In the genomic region with DNA sequence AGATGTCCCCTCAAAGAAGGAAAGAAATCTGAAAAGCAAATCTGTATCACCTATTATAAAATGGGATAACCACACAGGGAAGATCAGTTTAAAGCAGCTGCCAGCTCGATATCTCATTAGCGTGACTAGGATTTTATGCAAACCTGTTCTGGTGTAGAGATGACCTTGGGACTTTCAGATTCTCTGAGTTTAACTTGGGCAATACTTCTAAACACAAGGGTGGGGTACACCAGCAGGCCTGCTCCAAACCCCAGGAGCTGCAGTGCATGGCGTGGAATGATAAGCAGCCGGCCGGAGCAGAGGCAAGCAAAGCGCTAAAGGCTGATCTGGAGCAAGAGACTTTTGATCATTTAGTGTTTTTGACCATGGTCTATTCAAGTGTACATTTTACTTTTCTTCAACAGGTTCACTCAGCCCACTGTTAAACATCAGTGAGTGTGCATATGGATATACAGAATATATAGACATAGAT, we compare ENCODE assay signal across 13 cellular contexts. TPM values are rescaled to one million over a fixed set of nuclear protein-coding genes. Genes with fewer than 3 reads are reported as not detected.
DNase-seq lines count a peak whose midpoint lies in the region; ATAC-seq, FAIRE-seq and TF ChIP-seq lines count a peak whose summit lies in the region.
"Had no signal": no experiment of that assay in that cellular context is flagged by ENCODE, and none has a peak within 500 bp of the region (broad histone marks: within the 10 kb centered on the region; RNA-seq: fewer than 3 reads in every experiment).

No MANE protein-coding gene starts in this region.

- no peak for TF ChIP-seq EP300 in A549 (IDR thresholded peaks at IDR 0.05)

- no peak for TF ChIP-seq RAD21 in A549 (conservative IDR thresholded peaks at IDR 0.05 in 1 of 2, IDR thresholded peaks at IDR 0.05 in 1 of 2)

- no peak for DNase-seq in A549 (ENCODE audit: low read depth in 1 of 2, low spot score in 1 of 2)
- no peak for DNase-seq in naive thymus-derived CD4-positive, alpha-beta T cell
- DNase-seq in DMS53 (lab: John Stamatoyannopoulos, UW) = no peak
- DNase-seq in effector CD4-positive, alpha-beta T cell = no peak
- no peak for DNase-seq in HuH-7.5 (ENCODE audit: low spot score)
- no peak for DNase-seq in NCI-H2081 treated with DMSO at 0.1 percent for 48 hours (lab: John Stamatoyannopoulos, UW)
- DNase-seq: activated CD8-positive, alpha-beta memory T cell treated with anti-CD3 and anti-CD28 coated beads, Interleukin-2, amount 50 U/mL, for 4 hours; cortex of kidney; NCI-H1694 treated with DMSO at 0.1 percent for 48 hours; SHP77 treated with DMSO at 0.1 percent for 48 hours had no signal

- H3K4me3 Mint-ChIP-seq in IgD-negative memory B cell (peak overlapping the region in 3 of 4 donors; percentile 9 to 74 (median 72)), brain (peak overlapping the region in 4 of 5 experiments; percentile 27 to 75 (median 54))
- peak overlapping the region in 7 of 10 donors; percentile 45 to 99 (median 58) for H3K4me3 Mint-ChIP-seq in naive thymus-derived CD4-positive, alpha-beta T cell

- FAIRE-seq in A549 (lab: Jason Lieb, UNC) = no peak

- POLR2A ChIA-PET in A549 (lab: Yijun Ruan, JAX) = interaction anchor here (0.6 to 1.2 kb wide), 3 partner anchors 102 to 215 kb away, joined by 3 to 4 read pairs (median 3); no protein-coding TSS in a partner anchor
- POLR2A ChIA-PET in naive thymus-derived CD4-positive, alpha-beta T cell (lab: Charles Lee) = interaction anchor here (0.8 to 18.3 kb wide), 11 partner anchors 10 to 182 kb away, joined by 3 to 433 read pairs (median 5); no protein-coding TSS in a partner anchor

- no peak overlapping the region for H3K4me3 ChIP-seq in A549
- no peak overlapping the region for H3K4me3 ChIP-seq in naive thymus-derived CD4-positive, alpha-beta T cell (ENCODE audit: low read length)
- H3K4me3 ChIP-seq: BLaER1 treated with 17β-estradiol and CSF1 and Interleukin-3, amounts not matched to agents 10 nM and 100 nM had no signal

- H3K27me3 ChIP-seq in naive thymus-derived CD4-positive, alpha-beta T cell (ENCODE audit: control insufficient read depth in 2 of 2, insufficient read depth in 2 of 2, low read length in 2 of 2) = no peaks in the 10 kb centered on the region
- H3K27me3 ChIP-seq: BLaER1 treated with 17β-estradiol and CSF1 and Interleukin-3, amounts not matched to agents 10 nM and 100 nM had no signal

- CTCF ChIA-PET in A549 (lab: Yijun Ruan, JAX) = interaction anchor here (0.8 to 2.7 kb wide), 12 partner anchors 15 to 925 kb away, joined by 3 to 10 read pairs (median 4); no protein-coding TSS in a partner anchor
- CTCF ChIA-PET in naive thymus-derived CD4-positive, alpha-beta T cell (lab: Charles Lee) = interaction anchor here (0.8 to 10.8 kb wide), 14 partner anchors 9 to 218 kb away, joined by 3 to 117 read pairs (median 6); no protein-coding TSS in a partner anchor

- no peak for ATAC-seq in A549
- ATAC-seq in naive thymus-derived CD4-positive, alpha-beta T cell = no peak

- H3K27ac Mint-ChIP-seq in IgD-negative memory B cell (peak overlapping the region; percentile 3 to 99 (median 93)), brain (peak overlapping the region in 3 of 5 experiments; percentile 15 to 89 (median 79))
- H3K27ac Mint-ChIP-seq in naive thymus-derived CD4-positive, alpha-beta T cell = peak overlapping the region in 7 of 9 donors; percentile 40 to 88 (median 78)

- 75% methylated on average over 6 of the region's 6 CpGs for WGBS in A549 (ENCODE audit: missing lambda C conversion rate)

- no peak for TF ChIP-seq POLR2A in A549 (IDR thresholded peaks at IDR 0.05; ENCODE audit: low read length)

- H3K36me3 Mint-ChIP-seq in IgD-negative memory B cell (no peaks in the 10 kb centered on the region), brain (no peaks in the 10 kb centered on the region)
- peaks cover 0 to 5% (median 0%) of the 10 kb centered on the region in 5 donors for H3K36me3 Mint-ChIP-seq in naive thymus-derived CD4-positive, alpha-beta T cell

- TF ChIP-seq CTCF in A549 (IDR thresholded peaks at IDR 0.05) = no peak
- no peak for TF ChIP-seq CTCF in brain (conservative IDR thresholded peaks at IDR 0.05)

- no peaks in the 10 kb centered on the region for H3K9me3 ChIP-seq in A549
- H3K9me3 ChIP-seq in naive thymus-derived CD4-positive, alpha-beta T cell (ENCODE audit: control insufficient read depth in 2 of 3, low read length in 3 of 3) = no peaks in the 10 kb centered on the region
- H3K9me3 ChIP-seq: BLaER1 treated with 17β-estradiol and CSF1 and Interleukin-3, amounts not matched to agents 10 nM and 100 nM had no signal

- H3K27ac ChIP-seq in A549 = peak overlapping the region in 1 of 2 experiments; percentile 29; a peak in 2 of 6 replicates
- no peak overlapping the region for H3K27ac ChIP-seq in naive thymus-derived CD4-positive, alpha-beta T cell (ENCODE audit: low read depth, low read length)
- H3K27ac ChIP-seq: BLaER1 treated with 17β-estradiol and CSF1 and Interleukin-3, amounts not matched to agents 10 nM and 100 nM had no signal

- H3K4me2 ChIP-seq in A549 = peak overlapping the region; percentile 89

- H3K27me3 Mint-ChIP-seq in IgD-negative memory B cell = no peaks in the 10 kb centered on the region
- peaks cover 4% of the 10 kb centered on the region for H3K27me3 Mint-ChIP-seq in brain
- no peaks in the 10 kb centered on the region for H3K27me3 Mint-ChIP-seq in naive thymus-derived CD4-positive, alpha-beta T cell

- H3K9me3 Mint-ChIP-seq in IgD-negative memory B cell = no peaks in the 10 kb centered on the region
- H3K9me3 Mint-ChIP-seq in brain = no peaks in the 10 kb centered on the region
- no peaks in the 10 kb centered on the region for H3K9me3 Mint-ChIP-seq in naive thymus-derived CD4-positive, alpha-beta T cell

- intact Hi-C loops in naive thymus-derived CD4-positive, alpha-beta T cell (cut with micrococcal nuclease) = no loop called here

- H3K4me1 ChIP-seq in A549 = peaks cover 68% of the 10 kb centered on the region
- peaks cover 8 to 53% of the 10 kb centered on the region in 2 donors for H3K4me1 ChIP-seq in naive thymus-derived CD4-positive, alpha-beta T cell (ENCODE audit: control insufficient read depth in 2 of 2, insufficient read depth in 2 of 2, low read length in 2 of 2)

- peaks cover 0 to 4% (median 0%) of the 10 kb centered on the region in 3 experiments for H3K36me3 ChIP-seq in naive thymus-derived CD4-positive, alpha-beta T cell (ENCODE audit: control insufficient read depth in 2 of 3, insufficient read depth in 3 of 3, low read length in 3 of 3)
- H3K36me3 ChIP-seq: BLaER1 treated with 17β-estradiol and CSF1 and Interleukin-3, amounts not matched to agents 10 nM and 100 nM had no signal

- H3K4me1 Mint-ChIP-seq in IgD-negative memory B cell (peaks cover 62 to 80% (median 71%) of the 10 kb centered on the region in 3 donors), brain (peaks cover 88% of the 10 kb centered on the region)
- peaks cover 36 to 89% (median 80%) of the 10 kb centered on the region in 7 donors for H3K4me1 Mint-ChIP-seq in naive thymus-derived CD4-positive, alpha-beta T cell

TF ChIP-seq in A549, 52 proteins besides CTCF, POLR2A, EP300 and RAD21:
- TF ChIP-seq JUNB (IDR thresholded peaks at IDR 0.05) (no peak), ZFP36 (IDR thresholded peaks at IDR 0.05; ENCODE audit: borderline replicate concordance, partially characterized antibody) (no peak), FOSL2 (IDR thresholded peaks at IDR 0.05) (no peak), FOSL2 (CRISPR knock-in tag; IDR thresholded peaks at IDR 0.05) (no peak), SMC3 (IDR thresholded peaks at IDR 0.05) (no peak), CHD2 (IDR thresholded peaks at IDR 0.05; ENCODE audit: low read length, partially characterized antibody) (no peak), HEYL (CRISPR knock-in tag; IDR thresholded peaks at IDR 0.05) (no peak), HOXB13 (CRISPR knock-in tag; IDR thresholded peaks at IDR 0.05; ENCODE audit: low read depth) (no peak), BHLHE40 (IDR thresholded peaks at IDR 0.05; ENCODE audit: low read depth, low read length) (no peak)
- TF ChIP-seq, protein P1, sequence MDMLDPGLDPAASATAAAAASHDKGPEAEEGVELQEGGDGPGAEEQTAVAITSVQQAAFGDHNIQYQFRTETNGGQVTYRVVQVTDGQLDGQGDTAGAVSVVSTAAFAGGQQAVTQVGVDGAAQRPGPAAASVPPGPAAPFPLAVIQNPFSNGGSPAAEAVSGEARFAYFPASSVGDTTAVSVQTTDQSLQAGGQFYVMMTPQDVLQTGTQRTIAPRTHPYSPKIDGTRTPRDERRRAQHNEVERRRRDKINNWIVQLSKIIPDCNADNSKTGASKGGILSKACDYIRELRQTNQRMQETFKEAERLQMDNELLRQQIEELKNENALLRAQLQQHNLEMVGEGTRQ (IDR thresholded peaks at IDR 0.05) = no peak
- TF ChIP-seq, protein P2, sequence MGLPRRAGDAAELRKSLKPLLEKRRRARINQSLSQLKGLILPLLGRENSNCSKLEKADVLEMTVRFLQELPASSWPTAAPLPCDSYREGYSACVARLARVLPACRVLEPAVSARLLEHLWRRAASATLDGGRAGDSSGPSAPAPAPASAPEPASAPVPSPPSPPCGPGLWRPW (IDR thresholded peaks at IDR 0.05) = no peak

RNA-seq across cellular contexts. Expression of a gene that starts 4.7 kb away (rescaled TPM):
- polyA plus RNA-seq in A549 (2011; rRNA removed) (11.8 and 14.0 TPM in 2 replicates), A549 (2017; fragmentation: RNase III; extraction: RNeasy Plus Mini Kit Qiagen cat#74134 plus additional on column Dnase treatment) (11.8 to 13.1 TPM (median 12.2 TPM) in 3 replicates), IgD-negative memory B cell (14.6 TPM), brain (ENCODE audit: insufficient read depth, low read depth, low replicate concordance) (3.1 TPM)
- polyA plus RNA-seq in A549 (2012; cell fraction: cytosol; rRNA removed) = 7.3 and 9.6 TPM in 2 replicates
- 4.0 and 6.0 TPM in 2 replicates for polyA plus RNA-seq in A549 (2012; cell fraction: nucleus; rRNA removed)
- 14.4 and 16.4 TPM in 2 replicates for polyA minus RNA-seq in A549 (2011; rRNA and poly(A)+ RNA removed)
- total RNA-seq in naive thymus-derived CD4-positive, alpha-beta T cell = 10 to 100 TPM; 34.3 to 43.8 (median 40.1) TPM
- polyA plus RNA-seq in naive thymus-derived CD4-positive, alpha-beta T cell = 1 to 10 TPM; 5.2 to 6.9 TPM
